In genomic region chr2:218659258-218659987, GRCh38 we compare ENCODE assay signal across 8 cellular contexts. TPM values are rescaled to one million over a fixed set of nuclear protein-coding genes. Genes with fewer than 3 reads are reported as not detected.
DNase-seq lines count a peak whose midpoint lies in the region; ATAC-seq and TF ChIP-seq lines count a peak whose summit lies in the region.

Gene BCS1L, plus strand, starts transcription at chr2:218659683. Its CDS starts 1,305 bp downstream, at chr2:218660988.
Gene ZNF142, minus strand, starts transcription at chr2:218659623. Its CDS starts 3,194 bp downstream, at chr2:218656429.

- dilution Hi-C loops in mammary epithelial cell (cut with HindIII; ENCODE audit: low sequenced_read_pairs): loop anchor here (5.0 kb wide), 2 partner anchors 43 to 72 kb away; no protein-coding TSS in a partner anchor

- H3K4me1 ChIP-seq in mammary epithelial cell (ENCODE audit: insufficient read depth, low read length) (peaks cover 10% of the 10 kb centered on the region), iPS-20b (ENCODE audit: insufficient read depth, low read length) (no peaks in the 10 kb centered on the region)

- in situ Hi-C loops in ACHN (cut with HindIII; ENCODE audit: low pct_ligation_motif_present, low pct_unique_long_range_greater_than_20kb, low sequenced_read_pairs) (no loop called here), mammary epithelial cell (cut with MboI; ENCODE audit: low sequenced_read_pairs in 2 of 2) (loop anchor here in 1 of 2 donors (10.0 kb wide), 1 partner anchor 185 kb away; no protein-coding TSS in a partner anchor)

- no peaks in the 10 kb centered on the region for H3K27me3 ChIP-seq in mammary epithelial cell (ENCODE audit: insufficient read depth, low read length)
- no peaks in the 10 kb centered on the region for H3K27me3 ChIP-seq in iPS-20b (ENCODE audit: insufficient read depth, low read length)

- H3K27ac ChIP-seq in VCaP: peak within 1 kb of the TSS; percentile 76
- H3K27ac ChIP-seq in mammary epithelial cell (ENCODE audit: insufficient read depth, low read depth, low read length): peak within 1 kb of the TSS; percentile 56
- H3K27ac ChIP-seq in iPS-20b (ENCODE audit: low read length): peak within 1 kb of the TSS; percentile 83
- peak within 1 kb of the TSS in 20 of 21 experiments; percentile 38 to 86 (median 78) for H3K27ac ChIP-seq in skin epidermis

- H3K9me3 ChIP-seq in mammary epithelial cell (replicated peaks; ENCODE audit: insufficient read depth, low read length) (no peaks in the 10 kb centered on the region), iPS-20b (ENCODE audit: insufficient read depth, low read depth, low read length) (no peaks in the 10 kb centered on the region)

- CTCF ChIA-PET in mammary epithelial cell (lab: Charles Lee; ENCODE audit: low non-redundant PET): interaction anchor here (0.6 to 1.6 kb wide), 4 partner anchors 13 to 386 kb away, joined by 4 to 11 read pairs (median 6); no protein-coding TSS in a partner anchor

- peaks cover 73% of the 10 kb centered on the region for H3K79me2 ChIP-seq in mammary epithelial cell (ENCODE audit: insufficient read depth, low read length)

- H3K4me2 ChIP-seq in mammary epithelial cell (ENCODE audit: insufficient read depth, low read depth, low read length): peak within 1 kb of the TSS; percentile 76

- H3K9ac ChIP-seq in mammary epithelial cell (ENCODE audit: insufficient read depth, low read length): peak within 1 kb of the TSS; percentile 74
- peak within 1 kb of the TSS; percentile 90 for H3K9ac ChIP-seq in iPS-20b (ENCODE audit: low read depth, low read length)

- intact Hi-C loops in mammary epithelial cell (cut with micrococcal nuclease): loop anchor here (1.0 to 2.0 kb wide), 3 partner anchors 12 to 69 kb away; no protein-coding TSS in a partner anchor

- DNase-seq in ACHN (peak; percentile 90), NCI-H2227 (lab: John Stamatoyannopoulos, UW; ENCODE audit: unreplicated experiment) (peak; percentile 97), mammary epithelial cell (peak; percentile 92)

- TF ChIP-seq CTCF in VCaP (conservative IDR thresholded peaks at IDR 0.05) (no peak), mammary epithelial cell (conservative IDR thresholded peaks at IDR 0.05 in 1 of 2, IDR thresholded peaks at IDR 0.05 in 1 of 2; ENCODE audit: extremely low read depth in 1 of 2, insufficient read depth in 1 of 2, low read depth in 1 of 2, low read length in 2 of 2) (no peak)

- H4K20me1 ChIP-seq in mammary epithelial cell (ENCODE audit: insufficient read depth, low read length): no peaks in the 10 kb centered on the region

- H3K36me3 ChIP-seq in mammary epithelial cell (ENCODE audit: insufficient read depth, low read length) (peaks cover 18% of the 10 kb centered on the region), iPS-20b (ENCODE audit: insufficient read depth, low read depth, low read length) (peaks cover 72% of the 10 kb centered on the region)

- peak within 1 kb of the TSS; percentile 84 to 87 (median 86) for H3K4me3 ChIP-seq in mammary epithelial cell (replicated peaks in 1 of 3; ENCODE audit: insufficient read depth in 1 of 3, low read depth in 2 of 3, low read length in 3 of 3)
- H3K4me3 ChIP-seq in iPS-20b (ENCODE audit: low read length): peak within 1 kb of the TSS; percentile 98
- peak within 1 kb of the TSS; percentile 63 to 95 (median 84) for H3K4me3 ChIP-seq in skin epidermis

- ATAC-seq in GM18873 (IDR thresholded peaks at IDR 0.05; ENCODE audit: low FRiP score, unreplicated experiment): peak; percentile 68
- peak; percentile 98 for ATAC-seq in HG03139 (IDR thresholded peaks at IDR 0.05; ENCODE audit: unreplicated experiment)

- peak within 1 kb of the TSS; percentile 88 for H2AFZ ChIP-seq in mammary epithelial cell (ENCODE audit: low read depth, low read length)

- BruUV-seq in mammary epithelial cell (replicated peaks; lab: Mats Ljungman, UMichigan): no TSS peak

- WGBS in mammary epithelial cell (ENCODE audit: low coverage, missing lambda C conversion rate): 2% methylated on average over 32 of the region's 49 CpGs

RNA-seq across cellular contexts. Expression of gene BCS1L, which starts in this region (rescaled TPM):
- 10 to 100 TPM; 28.8 to 53.4 TPM for total RNA-seq in mammary epithelial cell
- 54.9 TPM for polyA plus RNA-seq in mammary epithelial cell
- polyA minus RNA-seq in mammary epithelial cell: 98.8 TPM

RNA-seq across cellular contexts. Expression of gene ZNF142, which starts in this region (rescaled TPM):
- total RNA-seq in mammary epithelial cell: 10 to 100 TPM; 16.0 to 34.5 TPM
- polyA plus RNA-seq in mammary epithelial cell: 13.5 TPM
- polyA minus RNA-seq in mammary epithelial cell: 73.6 TPM

Comparison
In these comparisons a context has a peak if more than half of its experiments do, and no peak if none do; other contexts are left out.
1. Peak in every context shown above with its lines: DNase-seq, ATAC-seq, H3K4me3 ChIP-seq and H3K27ac ChIP-seq.